Comparison of ENCODE assay signal across 8 cellular contexts in the genomic region with DNA sequence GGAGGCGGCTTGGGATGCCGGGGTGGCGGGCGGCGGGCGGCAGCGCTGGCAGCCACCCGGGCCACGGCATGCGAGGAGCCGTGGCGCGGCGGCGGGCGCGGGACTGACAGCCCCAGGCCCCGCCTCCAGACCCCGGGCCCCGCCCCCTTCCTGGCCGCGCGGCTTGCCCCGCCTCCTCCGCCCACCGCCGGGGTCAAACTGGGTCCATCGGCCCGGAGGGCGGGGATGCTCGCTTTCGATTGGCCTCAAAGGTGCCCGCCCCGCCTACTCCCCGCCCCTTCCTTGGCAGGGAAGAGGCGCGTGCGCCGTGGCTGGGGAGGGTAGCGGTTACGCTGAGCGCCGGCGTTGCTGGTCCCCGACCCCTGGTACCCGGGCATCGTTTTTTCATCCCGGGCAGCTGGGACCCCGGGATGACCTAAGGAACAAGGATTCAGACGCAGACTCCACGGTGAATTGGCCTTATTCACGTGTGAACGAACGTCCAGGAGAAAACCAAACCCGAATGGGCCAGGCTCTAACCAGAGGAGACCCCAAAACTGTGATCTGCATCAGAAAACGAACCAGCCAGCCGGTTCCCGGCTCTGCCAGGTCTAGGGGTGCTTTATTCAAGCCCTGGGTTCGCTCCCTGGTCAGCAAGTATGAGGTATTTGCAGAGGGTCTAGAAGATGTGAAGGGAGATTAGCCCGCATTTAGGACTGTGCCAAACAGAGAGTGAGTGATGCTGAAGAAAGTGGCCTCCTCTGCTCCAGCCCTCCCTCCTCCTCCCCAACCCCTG.
DNase-seq lines count a peak whose midpoint lies in the region; ATAC-seq, FAIRE-seq and TF ChIP-seq lines count a peak whose summit lies in the region.

No MANE protein-coding gene starts in this region.

- H3K27ac ChIP-seq in mesodermal cell (ENCODE audit: low read depth, low read length, severe bottlenecking) = no peak overlapping the region

- peak; percentile 77 for DNase-seq in Caki2 (ENCODE audit: low read depth)
- peak; percentile 91 for DNase-seq in HTR-8/SVneo (ENCODE audit: insufficient read length, low spot score)
- peak; percentile 93 for DNase-seq in NK-92 treated with Interleukin-12 subunit alpha and Interleukin-12 subunit beta, amount 100 ng/mL, for 24 hours (lab: John Stamatoyannopoulos, UW)
- peak; percentile 92 for DNase-seq in activated CD8-positive, alpha-beta memory T cell treated with anti-CD3 and anti-CD28 coated beads, Interleukin-2, amount 50 U/mL, for 1 hour (ENCODE audit: extremely low read depth)
- DNase-seq in endothelial cell (ENCODE audit: low spot score) = peak; percentile 99
- peak; percentile 98 for DNase-seq in stimulated activated CD8-positive, alpha-beta memory T cell treated with anti-CD3 and anti-CD28 coated beads, Interleukin-15, amount 100 ng/mL, for 1 hour (ENCODE audit: low read depth)

- peaks cover 3% of the 10 kb centered on the region for H3K36me3 Mint-ChIP-seq in endothelial cell (ENCODE audit: low read depth, unreplicated experiment)

- FAIRE-seq in HTR-8/SVneo (lab: Jason Lieb, UNC) = peak; percentile 89

- H3K9me3 ChIP-seq in mesodermal cell (ENCODE audit: control insufficient read depth, low read length) = no peaks in the 10 kb centered on the region

- in situ Hi-C loops in Caki2 (cut with HindIII; ENCODE audit: low pct_unique_long_range_greater_than_20kb, low sequenced_read_pairs) = no loop called here

- H3K9me3 Mint-ChIP-seq in endothelial cell (ENCODE audit: unreplicated experiment) = no peaks in the 10 kb centered on the region

- H3K4me1 Mint-ChIP-seq in endothelial cell (ENCODE audit: unreplicated experiment) = peaks cover 24% of the 10 kb centered on the region

- no peaks in the 10 kb centered on the region for H3K36me3 ChIP-seq in mesodermal cell (ENCODE audit: control insufficient read depth, insufficient read depth, low read length)

- TF ChIP-seq CTCF in endothelial cell (IDR thresholded peaks at IDR 0.05; ENCODE audit: unreplicated experiment) = no peak

- H3K4me3 ChIP-seq in mesodermal cell (ENCODE audit: extremely low read depth, insufficient read depth, low read length, poor library complexity, severe bottlenecking) = peak overlapping the region; percentile 66

- no peak overlapping the region for H3K27ac Mint-ChIP-seq in endothelial cell (ENCODE audit: unreplicated experiment)

- H3K27me3 Mint-ChIP-seq in endothelial cell (ENCODE audit: unreplicated experiment) = peaks cover 2% of the 10 kb centered on the region

- peak overlapping the region; percentile 90 for H3K4me3 Mint-ChIP-seq in endothelial cell (ENCODE audit: unreplicated experiment)

- H3K4me1 ChIP-seq in mesodermal cell (ENCODE audit: control insufficient read depth, insufficient read depth, low read length, poor library complexity, severe bottlenecking) = no peaks in the 10 kb centered on the region

- ATAC-seq in GM21390 (IDR thresholded peaks at IDR 0.05; ENCODE audit: unreplicated experiment) = peak; percentile 88

- WGBS in mesodermal cell (ENCODE audit: insufficient coverage in 2 of 2), 2 experiments = 0 to 1% methylated on average over 35 to 41 of the region's 60 CpGs
